In genomic region chr5:21844960-21845359, GRCh38 we compare ENCODE assay signal across 1 cellular context.
"Had no signal": no experiment of that assay in that cellular context is flagged by ENCODE, and none has a peak within 500 bp of the region (broad histone marks: within the 10 kb centered on the region; RNA-seq: fewer than 3 reads in every experiment).

No MANE protein-coding gene starts in this region.

- H3K36me3 ChIP-seq: MG63 had no signal

- H3K27me3 ChIP-seq: MG63 had no signal

- H3K9me3 ChIP-seq: MG63 had no signal

- H3K4me3 ChIP-seq: MG63 had no signal
